Comparison of ENCODE assay signal across 19 cellular contexts in the genomic region with DNA sequence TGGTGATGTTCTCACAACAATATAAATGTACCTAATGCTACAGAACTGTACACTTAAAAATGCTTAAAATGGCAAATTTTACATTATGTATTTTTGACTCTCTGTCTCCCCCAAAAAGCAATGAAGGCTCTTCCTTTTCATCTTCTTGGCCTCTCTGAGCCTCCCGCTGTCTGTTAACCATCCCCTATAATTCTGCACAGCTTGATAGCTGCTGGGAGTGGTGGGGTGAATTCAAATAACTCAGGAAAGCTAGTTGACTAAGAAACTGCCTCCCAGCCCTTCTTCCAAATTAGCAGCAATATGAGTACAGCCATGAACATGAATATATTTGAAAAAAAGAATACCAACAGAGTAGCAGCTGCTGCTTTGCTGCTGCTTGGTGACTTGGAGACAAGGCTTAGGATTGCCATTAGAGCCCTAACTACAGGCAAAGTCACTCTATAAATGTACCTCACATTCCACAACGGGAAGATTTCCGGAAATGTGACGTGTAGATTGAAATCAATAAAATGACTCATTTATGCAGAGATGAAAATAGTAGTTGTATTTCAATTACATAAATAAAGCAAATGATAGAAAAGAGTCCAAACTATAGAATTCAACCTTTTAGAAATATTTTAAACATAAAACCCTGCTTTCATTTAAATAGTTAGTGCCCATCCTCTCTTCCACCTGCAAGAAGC.
"Had no signal": no experiment of that assay in that cellular context is flagged by ENCODE, and none has a peak within 500 bp of the region (broad histone marks: within the 10 kb centered on the region; RNA-seq: fewer than 3 reads in every experiment).

No MANE protein-coding gene starts in this region.

- H3K4me2 ChIP-seq: hepatocyte, smooth muscle cell had no signal

- H2AFZ ChIP-seq: hepatocyte had no signal

- DNase-seq: activated CD4-positive, alpha-beta T cell treated with anti-CD3 and anti-CD28 coated beads, Interleukin-2, amount 10 ng/mL, durations not matched to agents 7 days and 5 days; activated CD4-positive, CD25-positive, alpha-beta regulatory T cell treated with anti-CD3 and anti-CD28 coated beads, Interleukin-2, amount 50 U/mL, for 72 hours; activated CD8-positive, alpha-beta T cell treated with anti-CD3 and anti-CD28 coated beads for 36 hours; activated gamma-delta T cell treated with Interleukin-2 at 50 U/mL for 16 hours; brain microvascular endothelial cell; central memory CD4-positive, alpha-beta T cell; effector memory CD4-positive, alpha-beta T cell; foreskin melanocyte; immature natural killer cell; lower lobe of right lung; naive B cell; nucleus accumbens; stimulated activated CD4-positive, alpha-beta T cell treated with anti-CD3 and anti-CD28 coated beads, Interleukin-15, amount 100 ng/mL, for 24 hours; stimulated activated naive B cell treated with anti-CD40 and anti-IgM and Interleukin-4, amounts not matched to agents 10 μg/mL and 1 μg/mL and 100 μg/mL, for 72 hours had no signal

- H3K79me2 ChIP-seq: hepatocyte had no signal

- H3K4me1 ChIP-seq: vagina had no signal

- H3K27ac ChIP-seq: ascending aorta, brain microvascular endothelial cell, hepatocyte, lower lobe of right lung, vagina, VCaP had no signal

- H3K9me3 ChIP-seq: ascending aorta, lower lobe of right lung, vagina had no signal

- H3K36me3 ChIP-seq: ascending aorta, brain microvascular endothelial cell, lower lobe of right lung, vagina had no signal

- H3K4me3 ChIP-seq: ascending aorta, hepatocyte, lower lobe of right lung, smooth muscle cell, vagina had no signal

- H3K27me3 ChIP-seq: ascending aorta, brain microvascular endothelial cell, vagina had no signal
